ENCODE assay signal across 8 cellular contexts in genomic region chr22:22168190-22168940, GRCh38.
DNase-seq lines count a peak whose midpoint lies in the region; ATAC-seq and TF ChIP-seq lines count a peak whose summit lies in the region.

No MANE protein-coding gene starts in this region.

- intact Hi-C loops in activated CD8-positive, alpha-beta T cell treated with anti-CD3 and anti-CD28 coated beads for 36 hours (cut with micrococcal nuclease), result no loop called here
- intact Hi-C loops in testis (cut with DNase I; ENCODE audit: low total_unique reads) (no loop called here), posterior vena cava (cut with DNase I) (loop anchor here in 1 of 2 donors (5.0 kb wide), 1 partner anchor 504 kb away; no protein-coding TSS in a partner anchor)

- CTCF ChIA-PET in activated CD8-positive, alpha-beta T cell treated with anti-CD3 and anti-CD28 coated beads for 36 hours (lab: Charles Lee), result interaction anchor here (0.8 to 3.0 kb wide), 5 partner anchors 11 to 295 kb away, joined by 3 to 10 read pairs (median 3); no protein-coding TSS in a partner anchor

- no peaks in the 10 kb centered on the region for H3K9me3 ChIP-seq in testis

- peak; percentile 28 for ATAC-seq in GM21825 (IDR thresholded peaks at IDR 0.05; ENCODE audit: unreplicated experiment)
- peak; percentile 39 for ATAC-seq in activated CD8-positive, alpha-beta T cell treated with anti-CD3 and anti-CD28 coated beads for 36 hours

- H3K4me3 ChIP-seq in testis, result no peak overlapping the region

- H3K36me3 ChIP-seq in testis (ENCODE audit: low read depth, missing control alignments), result no peaks in the 10 kb centered on the region

- POLR2A ChIA-PET in activated CD8-positive, alpha-beta T cell treated with anti-CD3 and anti-CD28 coated beads for 36 hours (lab: Charles Lee), result interaction anchor here (0.7 kb wide), 1 partner anchor 10 kb away, joined by 3 read pairs; no protein-coding TSS in a partner anchor

- H3K4me1 ChIP-seq in testis, result no peaks in the 10 kb centered on the region

- 24 to 31% methylated on average over 7 of the region's 7 CpGs for WGBS in testis, 2 donors

- H3K27ac ChIP-seq in testis, result no peak overlapping the region

- TF ChIP-seq POLR2A in testis (IDR thresholded peaks at IDR 0.05), result no peak

- H3K4me1 Mint-ChIP-seq in activated CD8-positive, alpha-beta T cell treated with anti-CD3 and anti-CD28 coated beads for 36 hours (ENCODE audit: low read depth), result peaks cover 12% of the 10 kb centered on the region

- peak overlapping the region; percentile 42 for H3K27ac Mint-ChIP-seq in activated CD8-positive, alpha-beta T cell treated with anti-CD3 and anti-CD28 coated beads for 36 hours

- TF ChIP-seq CTCF in GM10266 (IDR thresholded peaks at IDR 0.05; ENCODE audit: control insufficient read depth, insufficient read depth, low read depth, missing control alignments), result no peak
- no peak for TF ChIP-seq CTCF in activated CD8-positive, alpha-beta T cell treated with anti-CD3 and anti-CD28 coated beads for 36 hours (IDR thresholded peaks at IDR 0.05)
- no peak for TF ChIP-seq CTCF in testis (IDR thresholded peaks at IDR 0.05)

- DNase-seq in GM10266 (ENCODE audit: extremely low spot score) (peak; percentile 6), NCI-H1105 treated with DMSO at 0.1 percent for 48 hours (lab: John Stamatoyannopoulos, UW) (peak; percentile 83), left kidney (ENCODE audit: low read depth, low spot score) (peak; percentile 85), testis (no peak), posterior vena cava (ENCODE audit: low spot score) (no peak), GF-D8 (lab: John Stamatoyannopoulos, UW) (no peak)
- peak; percentile 16 for DNase-seq in activated CD8-positive, alpha-beta T cell treated with anti-CD3 and anti-CD28 coated beads for 36 hours

- H3K36me3 Mint-ChIP-seq in activated CD8-positive, alpha-beta T cell treated with anti-CD3 and anti-CD28 coated beads for 36 hours (ENCODE audit: low read depth), result no peaks in the 10 kb centered on the region

- no peaks in the 10 kb centered on the region for H3K27me3 ChIP-seq in testis

- H3K4me3 Mint-ChIP-seq in activated CD8-positive, alpha-beta T cell treated with anti-CD3 and anti-CD28 coated beads for 36 hours, result peak overlapping the region; percentile 31

- H3K9me3 Mint-ChIP-seq in activated CD8-positive, alpha-beta T cell treated with anti-CD3 and anti-CD28 coated beads for 36 hours, result no peaks in the 10 kb centered on the region

- no peaks in the 10 kb centered on the region for H3K27me3 Mint-ChIP-seq in activated CD8-positive, alpha-beta T cell treated with anti-CD3 and anti-CD28 coated beads for 36 hours

Comparison
In these comparisons a context has a peak if more than half of its experiments do, and no peak if none do; other contexts are left out.
1. DNase-seq: peak in GM10266 (single experiment), NCI-H1105 treated with DMSO at 0.1 percent for 48 hours (single experiment), activated CD8-positive, alpha-beta T cell treated with anti-CD3 and anti-CD28 coated beads for 36 hours (single experiment) and left kidney (single experiment); none in testis (single experiment), posterior vena cava (single experiment) and GF-D8 (single experiment).